Comparison of ENCODE assay signal across 20 cellular contexts in genomic region chr20:39188264-39188765, GRCh38.
DNase-seq lines count a peak whose midpoint lies in the region; ATAC-seq, FAIRE-seq and TF ChIP-seq lines count a peak whose summit lies in the region.
"Had no signal": no experiment of that assay in that cellular context is flagged by ENCODE, and none has a peak within 500 bp of the region (broad histone marks: within the 10 kb centered on the region; RNA-seq: fewer than 3 reads in every experiment).

No MANE protein-coding gene starts in this region.

- no peak for TF ChIP-seq CTCF in PC-3 (conservative IDR thresholded peaks at IDR 0.05; ENCODE audit: low read depth, low read length)
- no peak for TF ChIP-seq CTCF in K562 (IDR thresholded peaks at IDR 0.05 in 2 of 3, conservative IDR thresholded peaks at IDR 0.05 in 1 of 3; ENCODE audit: insufficient read depth in 2 of 3, low read depth in 1 of 3, low read length in 3 of 3)

- no peak overlapping the region for H3K4me3 ChIP-seq in PC-3 (ENCODE audit: low read length)
- no peak overlapping the region for H3K4me3 ChIP-seq in K562
- H3K4me3 ChIP-seq: BLaER1, GM23338 had no signal

- no peaks in the 10 kb centered on the region for H3K4me1 Mint-ChIP-seq in immature natural killer cell
- H3K4me1 Mint-ChIP-seq: CD14-positive monocyte; CD4-positive, alpha-beta memory T cell; IgD-negative memory B cell had no signal

- no peaks in the 10 kb centered on the region for H3F3A ChIP-seq in PC-3 (ENCODE audit: low read length, unreplicated experiment)

- no peak for ATAC-seq in PC-3
- no peak for ATAC-seq in K562
- ATAC-seq in GM21381 (IDR thresholded peaks at IDR 0.05; ENCODE audit: unreplicated experiment) = no peak
- no peak for ATAC-seq in Right ventricle myocardium inferior
- ATAC-seq: GM23338, HepG2 had no signal

- intact Hi-C loops in PC-3 (cut with micrococcal nuclease) (no loop called here), K562 (cut with micrococcal nuclease) (no loop called here), Right ventricle myocardium inferior (cut with DNase I) (no loop called here)

- no peaks in the 10 kb centered on the region for H3K27me3 ChIP-seq in PC-3 (ENCODE audit: low read length)
- H3K27me3 ChIP-seq in K562 (ENCODE audit: control insufficient read depth in 2 of 2, insufficient read depth in 2 of 2, low read length in 2 of 2) = no peaks in the 10 kb centered on the region
- H3K27me3 ChIP-seq: BLaER1 had no signal

- no peak overlapping the region for H3K9ac ChIP-seq in PC-3 (ENCODE audit: low read length)
- H3K9ac ChIP-seq in K562 (ENCODE audit: insufficient read depth in 1 of 2, low read depth in 2 of 2, low read length in 2 of 2) = no peak overlapping the region
- H3K9ac ChIP-seq: BLaER1 had no signal

- no peak overlapping the region for H3K4me3 Mint-ChIP-seq in immature natural killer cell
- H3K4me3 Mint-ChIP-seq: CD14-positive monocyte; CD4-positive, alpha-beta memory T cell; GM23338; IgD-negative memory B cell had no signal

- peaks cover 0 to 17% (median 5%) of the 10 kb centered on the region in 6 donors for H3K9me3 Mint-ChIP-seq in immature natural killer cell

- no peak overlapping the region for H2AFZ ChIP-seq in PC-3 (ENCODE audit: low read length)
- H2AFZ ChIP-seq in K562 (ENCODE audit: low read depth, low read length) = no peak overlapping the region
- H2AFZ ChIP-seq: GM23338 had no signal

- peaks cover 0 to 2% (median 2%) of the 10 kb centered on the region in 3 donors for H3K27me3 Mint-ChIP-seq in immature natural killer cell (ENCODE audit: low read depth in 3 of 3)

- no peak overlapping the region for H3K27ac Mint-ChIP-seq in immature natural killer cell
- H3K27ac Mint-ChIP-seq: CD14-positive monocyte; CD4-positive, alpha-beta memory T cell; GM23338; IgD-negative memory B cell had no signal

- no TSS peak for BruUV-seq in PC-3 (replicated peaks; lab: Mats Ljungman, UMichigan)
- BruUV-seq in K562 (replicated peaks; lab: Mats Ljungman, UMichigan) = no TSS peak

- no peaks in the 10 kb centered on the region for H3K79me2 ChIP-seq in PC-3 (ENCODE audit: low read length)
- no peaks in the 10 kb centered on the region for H3K79me2 ChIP-seq in K562 (ENCODE audit: control insufficient read depth, insufficient read depth, low read length)

- TF ChIP-seq RAD21 in K562 (CRISPR knock-in tag; conservative IDR thresholded peaks at IDR 0.05 in 1 of 2, IDR thresholded peaks at IDR 0.05 in 1 of 2) = no peak

- DNase-seq in HT1080 (ENCODE audit: low read depth) = peak; percentile 5
- DNase-seq in PC-3 = peak; percentile 29
- DNase-seq in K562 (ENCODE audit: extremely low read depth in 1 of 4, low spot score in 3 of 4) = no peak
- no peak for DNase-seq in Right ventricle myocardium inferior (ENCODE audit: missing footprints)
- DNase-seq in stimulated activated CD8-positive, alpha-beta memory T cell treated with anti-CD3 and anti-CD28 coated beads, Interleukin-4, amount 100 ng/mL, for 48 hours = no peak
- DNase-seq in immature natural killer cell = no peak
- DNase-seq: 8988T; CD4-positive, alpha-beta memory T cell; DMS153; DMS79; GF-D8; HCEC 1CT had no signal

- no peaks in the 10 kb centered on the region for H3K9me1 ChIP-seq in K562 (ENCODE audit: control insufficient read depth, insufficient read depth, low read length)

- H3K36me3 ChIP-seq in PC-3 (ENCODE audit: low read depth, low read length) (no peaks in the 10 kb centered on the region), K562 (ENCODE audit: control insufficient read depth, insufficient read depth, low read length) (no peaks in the 10 kb centered on the region)
- H3K36me3 ChIP-seq: BLaER1 had no signal

- H3K27ac ChIP-seq in PC-3 (ENCODE audit: low read length) (peak overlapping the region; percentile 42), K562 (ENCODE audit: extremely low read depth, low read depth, low read length) (no peak overlapping the region)
- H3K27ac ChIP-seq: BLaER1 had no signal

- 0 out of 2 replicates have a peak, but pooled peaks cover 8% of the 10 kb centered on the region for H3K9me3 ChIP-seq in PC-3 (ENCODE audit: low read length)
- no peaks in the 10 kb centered on the region for H3K9me3 ChIP-seq in K562 (replicated peaks; ENCODE audit: control insufficient read depth, insufficient read depth, low read depth, low read length)

- CTCF ChIA-PET in PC-3 (lab: Charles Lee) (no interaction called here), K562 (lab: Yijun Ruan, JAX; ENCODE audit: low intra/inter-chr PET ratio) (no interaction called here)

- peaks cover 22% of the 10 kb centered on the region for H3K4me1 ChIP-seq in PC-3 (ENCODE audit: insufficient read depth, low read length)
- no peaks in the 10 kb centered on the region for H3K4me1 ChIP-seq in K562 (replicated peaks in 1 of 2; ENCODE audit: control insufficient read depth in 2 of 2, insufficient read depth in 2 of 2, low read length in 2 of 2)
- H3K4me1 ChIP-seq: BLaER1 had no signal

- H3K36me3 Mint-ChIP-seq in immature natural killer cell = peaks cover 0 to 14% (median 13%) of the 10 kb centered on the region in 3 donors
- H3K36me3 Mint-ChIP-seq: CD14-positive monocyte; CD4-positive, alpha-beta memory T cell had no signal

- no peak overlapping the region for H3K4me2 ChIP-seq in PC-3 (ENCODE audit: low read length)
- no peak overlapping the region for H3K4me2 ChIP-seq in K562 (ENCODE audit: insufficient read depth, low read length)
- H3K4me2 ChIP-seq: BLaER1, GM23338 had no signal

- TF ChIP-seq EP300 in K562 (IDR thresholded peaks at IDR 0.05; ENCODE audit: low read length) = no peak

- no peak for FAIRE-seq in K562 (lab: Jason Lieb, UNC)
- FAIRE-seq: GM19239, H54, HepG2 had no signal

- TF ChIP-seq POLR2A in K562 (conservative IDR thresholded peaks at IDR 0.05) = no peak

- H4K20me1 ChIP-seq in PC-3 (ENCODE audit: low read length) = no peaks in the 10 kb centered on the region
- H4K20me1 ChIP-seq in K562 (replicated peaks; ENCODE audit: control insufficient read depth, insufficient read depth, low read length) = no peaks in the 10 kb centered on the region
- H4K20me1 ChIP-seq: BLaER1 had no signal

- POLR2A ChIA-PET in PC-3 (lab: Charles Lee; ENCODE audit: unreplicated experiment) = no interaction called here
- POLR2A ChIA-PET in K562 (lab: Yijun Ruan, JAX) = no interaction called here

- H3K9me2 ChIP-seq in PC-3 (replicated peaks; ENCODE audit: low read length) = no peaks in the 10 kb centered on the region

- in situ Hi-C loops in K562 (cut with MboI) = no loop called here

TF ChIP-seq in K562, 482 proteins besides CTCF, POLR2A, EP300 and RAD21:
- peak; percentile 62 for TF ChIP-seq TFE3 (CRISPR knock-in tag; IDR thresholded peaks at IDR 0.05)
- TF ChIP-seq GTF2B (IDR thresholded peaks at IDR 0.05; ENCODE audit: extremely low read depth, insufficient read length) = no peak
TF ChIP-seq in K562: peak in this region for 1.

Comparison
In these comparisons a context has a peak if more than half of its experiments do, and no peak if none do; other contexts are left out.
1. DNase-seq: peak in HT1080 (single experiment) and PC-3 (single experiment); none in K562 (0 of 4), Right ventricle myocardium inferior (single experiment), stimulated activated CD8-positive, alpha-beta memory T cell treated with anti-CD3 and anti-CD28 coated beads, Interleukin-4, amount 100 ng/mL, for 48 hours (single experiment) and immature natural killer cell (0 of 3).